In the genomic region with DNA sequence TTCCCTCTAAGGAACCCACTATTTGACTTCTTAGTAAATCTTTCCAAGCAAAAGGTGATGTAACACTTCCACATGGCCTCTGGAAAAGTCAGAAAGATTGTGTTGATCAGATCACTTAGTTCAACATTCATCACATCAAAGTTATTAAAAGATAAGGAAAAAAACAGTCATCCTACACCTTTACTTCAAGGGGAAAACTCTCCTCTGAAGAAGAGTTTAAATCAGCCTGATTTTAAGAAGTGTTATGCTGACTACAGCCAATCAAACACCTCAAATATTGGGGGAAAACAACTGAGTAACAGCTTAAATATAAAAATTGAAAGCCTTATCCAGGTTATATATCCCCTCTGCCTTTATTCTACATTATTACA, we compare ENCODE assay signal across 14 cellular contexts. TPM values are rescaled to one million over a fixed set of nuclear protein-coding genes. Genes with fewer than 3 reads are reported as not detected.
A peak's percentile ranks its signal among the peaks of the same experiment; 100 is the strongest.
DNase-seq lines count a peak whose midpoint lies in the region; ATAC-seq and TF ChIP-seq lines count a peak whose summit lies in the region.
"Had no signal": no experiment of that assay in that cellular context is flagged by ENCODE, and none has a peak within 500 bp of the region (broad histone marks: within the 10 kb centered on the region; RNA-seq: fewer than 3 reads in every experiment).

No MANE protein-coding gene starts in this region.

- H3K27ac ChIP-seq in layer of hippocampus (ENCODE audit: low read depth, low read length) (peak overlapping the region; percentile 5), aorta (ENCODE audit: low read depth in 1 of 2, low read length in 2 of 2) (peak overlapping the region; percentile 80 to 96)
- H3K27ac ChIP-seq: GM23248, left lung had no signal

- H3K36me3 Mint-ChIP-seq in stimulated activated naive CD8-positive, alpha-beta T cell treated with anti-CD3 and anti-CD28 coated beads, Interleukin-15, Interleukin-2, amounts not matched to agents 100 ng/mL and 50 ng/mL, for 24 hours (ENCODE audit: low read depth) = peaks cover 79% of the 10 kb centered on the region
- peaks cover 70% of the 10 kb centered on the region for H3K36me3 Mint-ChIP-seq in activated naive CD8-positive, alpha-beta T cell treated with anti-CD3 and anti-CD28 coated beads, Interleukin-2, amount 50 U/mL, for 24 hours (ENCODE audit: low read depth)
- peaks cover 70% of the 10 kb centered on the region for H3K36me3 Mint-ChIP-seq in nephron progenitor cell (ENCODE audit: low read depth)

- no peak for ATAC-seq in stimulated activated naive CD8-positive, alpha-beta T cell treated with anti-CD3 and anti-CD28 coated beads, Interleukin-15, Interleukin-2, amounts not matched to agents 100 U/mL and 50 U/mL, for 24 hours
- ATAC-seq in activated naive CD8-positive, alpha-beta T cell treated with anti-CD3 and anti-CD28 coated beads, Interleukin-2, amount 50 U/mL, for 24 hours = peak; percentile 68
- no peak for ATAC-seq in aorta (ENCODE audit: low FRiP score)
- ATAC-seq: left lung, sciatic nerve had no signal

- H3K4me3 Mint-ChIP-seq in stimulated activated naive CD8-positive, alpha-beta T cell treated with anti-CD3 and anti-CD28 coated beads, Interleukin-15, Interleukin-2, amounts not matched to agents 100 ng/mL and 50 ng/mL, for 24 hours = peak overlapping the region; percentile 71
- H3K4me3 Mint-ChIP-seq in activated naive CD8-positive, alpha-beta T cell treated with anti-CD3 and anti-CD28 coated beads, Interleukin-2, amount 50 U/mL, for 24 hours = peak overlapping the region; percentile 52
- H3K4me3 Mint-ChIP-seq in nephron progenitor cell = no peak overlapping the region

- TF ChIP-seq CTCF in nephron progenitor cell (IDR thresholded peaks at IDR 0.05) = no peak

- H3K27me3 ChIP-seq in layer of hippocampus (ENCODE audit: control insufficient read depth, insufficient read depth, low read length) (no peaks in the 10 kb centered on the region), aorta (ENCODE audit: control insufficient read depth in 1 of 2, insufficient read depth in 2 of 2, low read length in 1 of 2) (no peaks in the 10 kb centered on the region)
- H3K27me3 ChIP-seq: left lung had no signal

- H3K27ac Mint-ChIP-seq in stimulated activated naive CD8-positive, alpha-beta T cell treated with anti-CD3 and anti-CD28 coated beads, Interleukin-15, Interleukin-2, amounts not matched to agents 100 ng/mL and 50 ng/mL, for 24 hours = peak overlapping the region; percentile 95
- H3K27ac Mint-ChIP-seq in activated naive CD8-positive, alpha-beta T cell treated with anti-CD3 and anti-CD28 coated beads, Interleukin-2, amount 50 U/mL, for 24 hours = peak overlapping the region; percentile 96
- no peak overlapping the region for H3K27ac Mint-ChIP-seq in nephron progenitor cell

- no peak for DNase-seq in stimulated activated naive CD8-positive, alpha-beta T cell treated with anti-CD3 and anti-CD28 coated beads, Interleukin-15, Interleukin-2, amounts not matched to agents 100 U/mL and 50 U/mL, for 24 hours
- DNase-seq in activated naive CD8-positive, alpha-beta T cell treated with anti-CD3 and anti-CD28 coated beads, Interleukin-2, amount 50 U/mL, for 24 hours = no peak
- no peak for DNase-seq in aorta
- DNase-seq in NCI-H2171 treated with DMSO at 0.1 percent for 48 hours (lab: John Stamatoyannopoulos, UW) = no peak
- DNase-seq in nephron progenitor cell = no peak
- no peak for DNase-seq in cardiac septum (ENCODE audit: low spot score)
- DNase-seq: activated CD4-positive, alpha-beta T cell treated with anti-CD3 and anti-CD28 coated beads, Interleukin-2, amount 50 U/mL, for 1 hour; COR-L47; GM23248; left lung; NCI-H1436 treated with DMSO at 0.1 percent for 48 hours had no signal

- intact Hi-C loops in aorta (cut with DNase I) (no loop called here), cardiac septum (cut with DNase I) (no loop called here)

- H3K4me1 ChIP-seq in aorta (ENCODE audit: control insufficient read depth in 1 of 2, insufficient read depth in 2 of 2, low read length in 2 of 2) = no peaks in the 10 kb centered on the region
- H3K4me1 ChIP-seq: left lung had no signal

- H3K9me3 ChIP-seq in aorta (ENCODE audit: control insufficient read depth, low read length) = no peaks in the 10 kb centered on the region
- H3K9me3 ChIP-seq: left lung had no signal

- peaks cover 52% of the 10 kb centered on the region for H3K4me1 Mint-ChIP-seq in stimulated activated naive CD8-positive, alpha-beta T cell treated with anti-CD3 and anti-CD28 coated beads, Interleukin-15, Interleukin-2, amounts not matched to agents 100 ng/mL and 50 ng/mL, for 24 hours (ENCODE audit: low read depth)
- H3K4me1 Mint-ChIP-seq in activated naive CD8-positive, alpha-beta T cell treated with anti-CD3 and anti-CD28 coated beads, Interleukin-2, amount 50 U/mL, for 24 hours = peaks cover 54% of the 10 kb centered on the region
- H3K4me1 Mint-ChIP-seq in nephron progenitor cell = no peaks in the 10 kb centered on the region

- no peaks in the 10 kb centered on the region for H3K27me3 Mint-ChIP-seq in stimulated activated naive CD8-positive, alpha-beta T cell treated with anti-CD3 and anti-CD28 coated beads, Interleukin-15, Interleukin-2, amounts not matched to agents 100 ng/mL and 50 ng/mL, for 24 hours
- no peaks in the 10 kb centered on the region for H3K27me3 Mint-ChIP-seq in activated naive CD8-positive, alpha-beta T cell treated with anti-CD3 and anti-CD28 coated beads, Interleukin-2, amount 50 U/mL, for 24 hours
- H3K27me3 Mint-ChIP-seq in nephron progenitor cell (ENCODE audit: low read depth, poor library complexity) = no peaks in the 10 kb centered on the region

- no peaks in the 10 kb centered on the region for H3K9me3 Mint-ChIP-seq in stimulated activated naive CD8-positive, alpha-beta T cell treated with anti-CD3 and anti-CD28 coated beads, Interleukin-15, Interleukin-2, amounts not matched to agents 100 ng/mL and 50 ng/mL, for 24 hours
- H3K9me3 Mint-ChIP-seq in activated naive CD8-positive, alpha-beta T cell treated with anti-CD3 and anti-CD28 coated beads, Interleukin-2, amount 50 U/mL, for 24 hours = no peaks in the 10 kb centered on the region
- no peaks in the 10 kb centered on the region for H3K9me3 Mint-ChIP-seq in nephron progenitor cell

- H3K36me3 ChIP-seq in aorta (ENCODE audit: control insufficient read depth in 1 of 2, insufficient read depth in 2 of 2, low read length in 1 of 2) = peaks cover 0 to 4% of the 10 kb centered on the region in 2 donors

- no peak overlapping the region for H3K4me3 ChIP-seq in aorta (ENCODE audit: low read length in 2 of 2)
- H3K4me3 ChIP-seq: GM23248, left lung had no signal

RNA-seq across cellular contexts. Expression of gene COPRS, which starts 19.6 kb away (rescaled TPM):
- 10 to 100 TPM; 56.9 to 69.2 TPM for total RNA-seq in aorta
- 100 to 1,000 TPM; 101 to 122 TPM for polyA plus RNA-seq in aorta
- 51.9 TPM for total RNA-seq in cardiac septum

RNA-seq across cellular contexts. Expression of gene UTP6, which starts 22.8 kb away (rescaled TPM):
- total RNA-seq in aorta (10 to 100 TPM; 46.0 to 52.2 TPM), cardiac septum (27.2 TPM)
- 10 to 100 TPM; 37.8 to 84.7 TPM for polyA plus RNA-seq in aorta

RNA-seq across cellular contexts. Expression of gene SUZ12, which starts 58.1 kb away (rescaled TPM):
- total RNA-seq in aorta = 10 to 100 TPM; 18.3 to 20.1 TPM
- polyA plus RNA-seq in aorta = 1 to 10 TPM; 8.9 to 9.4 TPM
- total RNA-seq in cardiac septum = 14.7 TPM
